8 cellular contexts compared by ENCODE assay signal in the genomic region with DNA sequence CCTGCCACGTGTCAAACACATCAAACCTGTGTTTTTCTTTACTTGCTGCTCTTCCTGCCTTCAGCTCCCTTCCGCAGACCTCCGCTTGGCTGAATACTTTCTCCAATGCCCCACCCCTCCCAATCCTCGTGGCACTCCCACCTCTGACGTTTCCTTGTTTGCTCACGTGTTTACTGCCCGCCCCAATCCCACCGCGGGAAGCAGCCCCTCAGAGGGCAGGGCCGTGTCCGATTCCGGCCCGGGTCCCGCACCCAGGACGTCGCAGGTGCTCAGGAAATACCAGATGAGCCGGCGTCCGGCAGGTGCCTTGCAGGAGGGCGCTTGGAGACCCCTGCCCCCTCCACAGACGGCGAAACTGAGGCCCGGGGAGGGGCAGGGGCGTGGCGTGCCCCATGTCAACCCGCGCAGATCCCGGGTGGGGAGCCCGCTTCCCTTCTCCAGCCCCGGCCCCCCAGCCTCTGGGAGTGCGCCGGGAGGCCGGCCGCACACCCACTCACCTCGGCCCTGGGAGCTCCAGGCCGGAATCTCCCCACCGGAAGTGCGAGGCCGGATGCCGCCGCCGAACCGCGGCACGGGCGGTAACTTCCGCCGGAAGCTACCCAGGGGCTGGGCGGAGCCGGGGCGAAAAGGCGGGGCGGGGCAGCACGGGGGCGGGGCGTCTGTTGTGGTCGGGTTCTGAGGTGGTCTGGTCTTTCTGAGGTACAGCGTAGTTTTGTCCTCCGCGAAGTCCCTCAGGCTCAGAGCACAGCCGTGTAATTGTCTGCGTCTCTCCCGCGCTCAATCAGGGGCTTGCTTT. TPM values are rescaled to one million over a fixed set of nuclear protein-coding genes. Genes with fewer than 3 reads are reported as not detected.
A peak's percentile ranks its signal among the peaks of the same experiment; 100 is the strongest.
DNase-seq lines count a peak whose midpoint lies in the region; ATAC-seq and TF ChIP-seq lines count a peak whose summit lies in the region.

No MANE protein-coding gene starts in this region.

- H3K27me3 ChIP-seq in smooth muscle cell (ENCODE audit: low read depth), result no peaks in the 10 kb centered on the region

- peaks cover 44% of the 10 kb centered on the region for H4K20me1 ChIP-seq in smooth muscle cell (ENCODE audit: low read depth)

- H2AFZ ChIP-seq in smooth muscle cell (ENCODE audit: low read depth), result peak overlapping the region; percentile 44

- peak overlapping the region; percentile 97 for H3K27ac ChIP-seq in smooth muscle cell (ENCODE audit: low read depth)

- H3K9me3 Mint-ChIP-seq in activated B cell treated with CpG ODN at 0.5 μM for 24 hours, result no peaks in the 10 kb centered on the region
- H3K9me3 Mint-ChIP-seq in immature natural killer cell, result no peaks in the 10 kb centered on the region

- H3K27ac Mint-ChIP-seq in activated B cell treated with CpG ODN at 0.5 μM for 24 hours (peak overlapping the region; percentile 90), immature natural killer cell (peak overlapping the region; percentile 89 to 98 (median 96))

- DNase-seq in NCI-H524 (lab: John Stamatoyannopoulos, UW) (peak; percentile 42 to 83), NCI-H524 treated with DMSO at 0.1 percent for 48 hours (lab: John Stamatoyannopoulos, UW) (no peak), NCI-H2196 (lab: John Stamatoyannopoulos, UW; ENCODE audit: unreplicated experiment) (peak; percentile 90), activated B cell treated with CpG ODN at 0.5 μM for 24 hours (peak; percentile 84), cardiac fibroblast (ENCODE audit: low read depth in 2 of 2) (peak; percentile 86 to 91), immature natural killer cell (peak; percentile 87 to 89 (median 88)), smooth muscle cell (lab: John Stamatoyannopoulos, UW; ENCODE audit: unreplicated experiment) (peak; percentile 65)

- no peak for TF ChIP-seq CTCF in activated B cell treated with CpG ODN at 0.5 μM for 24 hours (IDR thresholded peaks at IDR 0.05)
- TF ChIP-seq CTCF in cardiac fibroblast (IDR thresholded peaks at IDR 0.05; ENCODE audit: low read depth, low read length), result no peak
- TF ChIP-seq CTCF in smooth muscle cell (IDR thresholded peaks at IDR 0.05; ENCODE audit: borderline replicate concordance, insufficient read depth, poor library complexity, severe bottlenecking), result no peak

- H3K4me2 ChIP-seq in smooth muscle cell, result peak overlapping the region; percentile 84

- H3K36me3 Mint-ChIP-seq in activated B cell treated with CpG ODN at 0.5 μM for 24 hours (ENCODE audit: low read depth), result peaks cover 68% of the 10 kb centered on the region
- peaks cover 6 to 25% (median 11%) of the 10 kb centered on the region in 3 donors for H3K36me3 Mint-ChIP-seq in immature natural killer cell

- H3K79me2 ChIP-seq in smooth muscle cell (ENCODE audit: low read depth), result peaks cover 17% of the 10 kb centered on the region

- H3K4me1 ChIP-seq in smooth muscle cell (ENCODE audit: low read depth), result peaks cover 11% of the 10 kb centered on the region

- peak overlapping the region; percentile 98 for H3K9ac ChIP-seq in smooth muscle cell (ENCODE audit: low read depth)

- POLR2A ChIA-PET in activated B cell treated with CpG ODN at 0.5 μM for 24 hours (lab: Charles Lee), result interaction anchor here (0.6 to 2.6 kb wide), 16 partner anchors 11 to 1329 kb away, joined by 3 to 46 read pairs (median 4); partner anchors contain the start of genes ACOT8, DNTTIP1, ELMO2 and PCIF1

- no peaks in the 10 kb centered on the region for H3K9me3 ChIP-seq in smooth muscle cell (replicated peaks; ENCODE audit: low read depth)

- H3K27me3 Mint-ChIP-seq in activated B cell treated with CpG ODN at 0.5 μM for 24 hours (no peaks in the 10 kb centered on the region), immature natural killer cell (ENCODE audit: low read depth in 3 of 3) (peaks cover 7 to 20% (median 10%) of the 10 kb centered on the region in 3 donors)

- WGBS in smooth muscle cell (ENCODE audit: low lambda C conversion rate), result 2% methylated on average over 38 of the region's 64 CpGs

- peak; percentile 60 for ATAC-seq in HG03039 (IDR thresholded peaks at IDR 0.05; ENCODE audit: unreplicated experiment)
- peak; percentile 79 for ATAC-seq in activated B cell treated with CpG ODN at 0.5 μM for 24 hours (ENCODE audit: low read depth)

- peaks cover 53% of the 10 kb centered on the region for H3K4me1 Mint-ChIP-seq in activated B cell treated with CpG ODN at 0.5 μM for 24 hours
- peaks cover 52 to 71% of the 10 kb centered on the region in 2 donors for H3K4me1 Mint-ChIP-seq in immature natural killer cell

- intact Hi-C loops in activated B cell treated with CpG ODN at 0.5 μM for 24 hours (cut with micrococcal nuclease), result loop anchor here (1.0 to 10.0 kb wide), 2 partner anchors 42 to 569 kb away; partner anchors contain the start of genes DNTTIP1, ELMO2 and WFDC3

- peak overlapping the region; percentile 96 to 100 for H3K4me3 ChIP-seq in cardiac fibroblast (replicated peaks in 1 of 2; ENCODE audit: low read depth in 2 of 2, low read length in 2 of 2)
- H3K4me3 ChIP-seq in smooth muscle cell, result peak overlapping the region; percentile 75

- CTCF ChIA-PET in activated B cell treated with CpG ODN at 0.5 μM for 24 hours (lab: Charles Lee), result interaction anchor here (0.9 to 2.2 kb wide), 4 partner anchors 15 to 57 kb away, joined by 3 to 13 read pairs (median 6); partner anchors contain the start of gene ELMO2

- peaks cover 8% of the 10 kb centered on the region for H3F3A ChIP-seq in smooth muscle cell (ENCODE audit: low read depth)

- H3K4me3 Mint-ChIP-seq in activated B cell treated with CpG ODN at 0.5 μM for 24 hours (peak overlapping the region; percentile 93), immature natural killer cell (peak overlapping the region; percentile 92 to 97 (median 92))

- no peaks in the 10 kb centered on the region for H3K36me3 ChIP-seq in smooth muscle cell (ENCODE audit: low read depth)

RNA-seq across cellular contexts. Expression of gene ELMO2, which starts 42.3 kb away (rescaled TPM):
- total RNA-seq in activated B cell treated with CpG ODN at 0.5 μM for 24 hours (39.0 and 45.6 TPM in 2 replicates), smooth muscle cell (24.9 and 43.0 TPM in 2 replicates)
- polyA plus RNA-seq in immature natural killer cell (100 to 1,000 TPM in 1 of 3 donors, 10 to 100 TPM in 2; 50.7 to 107 (median 98.7) TPM), smooth muscle cell (33.1 and 37.9 TPM in 2 replicates)

RNA-seq across cellular contexts. Expression of gene CDH22, which starts 55.8 kb away (rescaled TPM):
- total RNA-seq in activated B cell treated with CpG ODN at 0.5 μM for 24 hours (0.09 TPM in 1 of 2 replicates, not detected in the other), smooth muscle cell (not detected in 2 replicates)
- polyA plus RNA-seq in immature natural killer cell (not detected), smooth muscle cell (not detected in 2 replicates)
